ENCODE assay signal across 8 cellular contexts in genomic region chr6:85675030-85675819, GRCh38. TPM values are rescaled to one million over a fixed set of nuclear protein-coding genes. Genes with fewer than 3 reads are reported as not detected.
A peak's percentile ranks its signal among the peaks of the same experiment; 100 is the strongest.
DNase-seq lines count a peak whose midpoint lies in the region; ATAC-seq and TF ChIP-seq lines count a peak whose summit lies in the region.

No MANE protein-coding gene starts in this region.

- H3K4me3 ChIP-seq in SK-N-SH (ENCODE audit: low read depth in 2 of 2, low read length in 1 of 2) (peak overlapping the region; percentile 78 to 96), SK-N-MC (peak overlapping the region; percentile 98), fibroblast of lung (replicated peaks in 1 of 4; ENCODE audit: control extremely low read depth in 1 of 4, insufficient read depth in 1 of 4, low read depth in 3 of 4, low read length in 4 of 4) (peak overlapping the region; percentile 84 to 99 (median 97))

- H3K4me2 ChIP-seq in SK-N-SH (peak overlapping the region; percentile 82), fibroblast of lung (ENCODE audit: extremely low read depth, insufficient read depth, low read length) (peak overlapping the region; percentile 93)

- peaks cover 70% of the 10 kb centered on the region for H3K79me2 ChIP-seq in SK-N-SH (ENCODE audit: insufficient read depth)
- H3K79me2 ChIP-seq in fibroblast of lung (ENCODE audit: control insufficient read depth, insufficient read depth, low read length): peaks cover 45% of the 10 kb centered on the region

- WGBS in SK-N-SH (ENCODE audit: low lambda C conversion rate): 74% methylated on average over 4 of the region's 4 CpGs

- no peak for DNase-seq in SK-N-SH
- no peak for DNase-seq in SK-N-MC (ENCODE audit: low read depth, low spot score)
- DNase-seq in fibroblast of lung (ENCODE audit: low read depth in 2 of 2): peak; percentile 69 to 81
- no peak for DNase-seq in stimulated activated naive B cell treated with anti-CD40 and anti-IgM and Interleukin-4, amounts not matched to agents 10 μg/mL and 1 μg/mL and 100 μg/mL, for 72 hours
- no peak for DNase-seq in germinal center (ENCODE audit: low spot score)
- no peak for DNase-seq in NCI-H2227 (lab: John Stamatoyannopoulos, UW; ENCODE audit: unreplicated experiment)

- H3K27me3 ChIP-seq in SK-N-SH (ENCODE audit: insufficient read depth) (no peaks in the 10 kb centered on the region), fibroblast of lung (ENCODE audit: control insufficient read depth, insufficient read depth, low read length) (no peaks in the 10 kb centered on the region)

- H3K4me3 Mint-ChIP-seq in stimulated activated naive B cell treated with anti-CD40 and anti-IgM and Interleukin-4, amounts not matched to agents 10 μg/mL and 1 μg/mL and 100 μg/mL, for 72 hours: peak overlapping the region; percentile 92 to 99

- TF ChIP-seq EP300 in SK-N-SH (IDR thresholded peaks at IDR 0.05; ENCODE audit: borderline replicate concordance in 1 of 2, low read depth in 1 of 2, low read length in 1 of 2): no peak

- peak overlapping the region; percentile 91 for H3K27ac Mint-ChIP-seq in stimulated activated naive B cell treated with anti-CD40 and anti-IgM and Interleukin-4, amounts not matched to agents 10 μg/mL and 1 μg/mL and 100 μg/mL, for 72 hours

- H3K4me1 ChIP-seq in SK-N-SH (ENCODE audit: control insufficient read depth in 1 of 2, insufficient read depth in 2 of 2, low read depth in 1 of 2, low read length in 1 of 2) (peaks cover 4 to 10% of the 10 kb centered on the region in 2 experiments; a peak in 3 of 4 replicates), fibroblast of lung (ENCODE audit: control insufficient read depth, extremely low read depth, insufficient read depth, low read length) (peaks cover 3% of the 10 kb centered on the region)

- peaks cover 47 to 70% of the 10 kb centered on the region in 2 donors for H3K36me3 Mint-ChIP-seq in stimulated activated naive B cell treated with anti-CD40 and anti-IgM and Interleukin-4, amounts not matched to agents 10 μg/mL and 1 μg/mL and 100 μg/mL, for 72 hours

- TF ChIP-seq CTCF in SK-N-SH (IDR thresholded peaks at IDR 0.05): no peak
- no peak for TF ChIP-seq CTCF in fibroblast of lung (conservative IDR thresholded peaks at IDR 0.05 in 1 of 2, IDR thresholded peaks at IDR 0.05 in 1 of 2; ENCODE audit: low read depth in 1 of 2, low read length in 2 of 2)

- peak overlapping the region; percentile 98; the same call in 1 of the 2 replicates for H3K9ac ChIP-seq in SK-N-SH
- peak overlapping the region; percentile 98 for H3K9ac ChIP-seq in SK-N-MC (ENCODE audit: insufficient read length)
- no peak overlapping the region for H3K9ac ChIP-seq in fibroblast of lung (ENCODE audit: insufficient read depth, low read length)

- POLR2A ChIA-PET in SK-N-SH (lab: Yijun Ruan, JAX): interaction anchor here (0.9 to 3.9 kb wide), 4 partner anchors 9 to 34 kb away, joined by 3 to 149 read pairs (median 6); partner anchors contain the start of gene SYNCRIP

- peaks cover 44% of the 10 kb centered on the region for H4K20me1 ChIP-seq in SK-N-SH (ENCODE audit: insufficient read depth)
- peaks cover 6% of the 10 kb centered on the region for H4K20me1 ChIP-seq in fibroblast of lung (ENCODE audit: control insufficient read depth, extremely low read depth, insufficient read depth, low read length)

- H3K4me1 Mint-ChIP-seq in stimulated activated naive B cell treated with anti-CD40 and anti-IgM and Interleukin-4, amounts not matched to agents 10 μg/mL and 1 μg/mL and 100 μg/mL, for 72 hours: peaks cover 35 to 58% of the 10 kb centered on the region in 2 donors

- CTCF ChIA-PET in SK-N-SH (lab: Yijun Ruan, JAX): interaction anchor here (0.8 kb wide), 1 partner anchor 9 kb away, joined by 3 read pairs; no protein-coding TSS in a partner anchor

- H3K9me2 ChIP-seq in SK-N-SH: no peaks in the 10 kb centered on the region

- no peaks in the 10 kb centered on the region for H3K9me3 Mint-ChIP-seq in stimulated activated naive B cell treated with anti-CD40 and anti-IgM and Interleukin-4, amounts not matched to agents 10 μg/mL and 1 μg/mL and 100 μg/mL, for 72 hours

- no peaks in the 10 kb centered on the region for H3K9me3 ChIP-seq in SK-N-SH
- no peaks in the 10 kb centered on the region for H3K9me3 ChIP-seq in SK-N-MC (ENCODE audit: low read depth, low read length)
- no peaks in the 10 kb centered on the region for H3K9me3 ChIP-seq in fibroblast of lung (ENCODE audit: control insufficient read depth, insufficient read depth, low read depth, low read length)

- H3K36me3 ChIP-seq in SK-N-SH (replicated peaks in 1 of 2; ENCODE audit: control insufficient read depth in 1 of 2, insufficient read depth in 2 of 2, low read length in 1 of 2): peaks cover 34 to 42% of the 10 kb centered on the region in 2 experiments
- peaks cover 44% of the 10 kb centered on the region for H3K36me3 ChIP-seq in SK-N-MC (ENCODE audit: insufficient read depth, low read length)
- no peaks in the 10 kb centered on the region for H3K36me3 ChIP-seq in fibroblast of lung (ENCODE audit: control insufficient read depth, insufficient read depth, low read length)

- peak overlapping the region; percentile 28 to 71 for H3K27ac ChIP-seq in SK-N-SH (ENCODE audit: low read depth in 2 of 2, low read length in 1 of 2)
- peak overlapping the region; percentile 22; the same call in 1 of the 2 replicates for H3K27ac ChIP-seq in SK-N-MC
- H3K27ac ChIP-seq in fibroblast of lung (ENCODE audit: insufficient read depth, low read length): no peak overlapping the region

- peaks cover 0 to 4% of the 10 kb centered on the region in 2 donors for H3K27me3 Mint-ChIP-seq in stimulated activated naive B cell treated with anti-CD40 and anti-IgM and Interleukin-4, amounts not matched to agents 10 μg/mL and 1 μg/mL and 100 μg/mL, for 72 hours

- peaks cover 68% of the 10 kb centered on the region for H3F3A ChIP-seq in SK-N-SH (replicated peaks; ENCODE audit: insufficient read depth)

- no peak for TF ChIP-seq RAD21 in SK-N-SH (IDR thresholded peaks at IDR 0.05; ENCODE audit: low read length)

- H2AFZ ChIP-seq in SK-N-SH (ENCODE audit: low read depth): no peak overlapping the region
- H2AFZ ChIP-seq in fibroblast of lung (ENCODE audit: low read length): no peak overlapping the region

- no peak for ATAC-seq in SK-N-SH treated with all-trans-retinoic acid at 6 μM for 48 hours
- ATAC-seq in stimulated activated naive B cell treated with anti-CD40 and anti-IgM and Interleukin-4, amounts not matched to agents 10 μg/mL and 1 μg/mL and 100 μg/mL, for 72 hours (replicated peaks): no peak
- no peak for ATAC-seq in GM21529 (IDR thresholded peaks at IDR 0.05; ENCODE audit: unreplicated experiment)

TF ChIP-seq in SK-N-SH, 30 proteins besides CTCF, POLR2A, EP300 and RAD21:
- TF ChIP-seq FOSL2 (IDR thresholded peaks at IDR 0.05; ENCODE audit: borderline replicate concordance, low read depth) (peak; percentile 51; the same call in 1 of the 2 replicates), YY1 (IDR thresholded peaks at IDR 0.05; ENCODE audit: low read depth) (no peak), EZH2phosphoT487 (IDR thresholded peaks at IDR 0.05; ENCODE audit: borderline replicate concordance, low read depth) (no peak), JUND (IDR thresholded peaks at IDR 0.05) (no peak), TCF12 (IDR thresholded peaks at IDR 0.05) (peak; percentile 18; the same call in 1 of the 2 replicates), POLR2AphosphoS5 (IDR thresholded peaks at IDR 0.05; ENCODE audit: low read depth, low read length) (peak; percentile 20; the same call in 1 of the 2 replicates), USF2 (IDR thresholded peaks at IDR 0.05; ENCODE audit: borderline replicate concordance, low read depth, low read length) (no peak)

TF ChIP-seq in SK-N-SH treated with all-trans-retinoic acid at 6 μM for 48 hours, 23 proteins besides CTCF, POLR2A, EP300 and RAD21 (continues in another document):
- TF ChIP-seq PPARA (CRISPR knock-in tag; IDR thresholded peaks at IDR 0.05; ENCODE audit: borderline replicate concordance): no peak
- TF ChIP-seq ZNF8 (CRISPR knock-in tag; IDR thresholded peaks at IDR 0.05): no peak
- TF ChIP-seq TCF4 (CRISPR knock-in tag; IDR thresholded peaks at IDR 0.05; ENCODE audit: borderline replicate concordance): no peak
- TF ChIP-seq ZFP3 (CRISPR knock-in tag; IDR thresholded peaks at IDR 0.05): no peak
- TF ChIP-seq PATZ1 (CRISPR knock-in tag; IDR thresholded peaks at IDR 0.05; ENCODE audit: borderline replicate concordance): no peak
- TF ChIP-seq RARB (CRISPR knock-in tag; IDR thresholded peaks at IDR 0.05): no peak
- TF ChIP-seq POU6F1 (CRISPR knock-in tag; IDR thresholded peaks at IDR 0.05; ENCODE audit: borderline replicate concordance, low read depth): no peak

RNA-seq across cellular contexts. Expression of gene SYNCRIP, which starts 32.5 kb away (rescaled TPM):
- 15.9 and 17.8 TPM in 2 replicates for polyA plus RNA-seq in SK-N-SH (2012; rRNA removed)
- polyA plus RNA-seq in SK-N-SH (2012; cell fraction: cytosol; rRNA removed): 30.8 and 46.3 TPM in 2 replicates
- 9.6 and 18.8 TPM in 2 replicates for polyA plus RNA-seq in SK-N-SH (2012; cell fraction: nucleus; rRNA removed)
- 41.1 and 44.3 TPM in 2 replicates for total RNA-seq in fibroblast of lung
- polyA plus RNA-seq in fibroblast of lung: 29.2 and 37.7 TPM in 2 replicates
- polyA plus RNA-seq in fibroblast of lung (2012): 113 and 147 TPM in 2 replicates
- polyA minus RNA-seq in fibroblast of lung (ENCODE audit: low replicate concordance): 8.2 and 8.8 TPM in 2 replicates

Comparison
In these comparisons a context has a peak if more than half of its experiments do, and no peak if none do; other contexts are left out.
1. DNase-seq: peak in fibroblast of lung (2 of 2); none in SK-N-SH (single experiment), SK-N-MC (single experiment), stimulated activated naive B cell treated with anti-CD40 and anti-IgM and Interleukin-4, amounts not matched to agents 10 μg/mL and 1 μg/mL and 100 μg/mL, for 72 hours (single experiment), germinal center (single experiment) and NCI-H2227 (single experiment).
2. Peak in every context shown above with its lines, with median percentiles within 50 percentile points of each other: H3K4me3 ChIP-seq.